1 cellular context compared by ENCODE assay signal in the genomic region with DNA sequence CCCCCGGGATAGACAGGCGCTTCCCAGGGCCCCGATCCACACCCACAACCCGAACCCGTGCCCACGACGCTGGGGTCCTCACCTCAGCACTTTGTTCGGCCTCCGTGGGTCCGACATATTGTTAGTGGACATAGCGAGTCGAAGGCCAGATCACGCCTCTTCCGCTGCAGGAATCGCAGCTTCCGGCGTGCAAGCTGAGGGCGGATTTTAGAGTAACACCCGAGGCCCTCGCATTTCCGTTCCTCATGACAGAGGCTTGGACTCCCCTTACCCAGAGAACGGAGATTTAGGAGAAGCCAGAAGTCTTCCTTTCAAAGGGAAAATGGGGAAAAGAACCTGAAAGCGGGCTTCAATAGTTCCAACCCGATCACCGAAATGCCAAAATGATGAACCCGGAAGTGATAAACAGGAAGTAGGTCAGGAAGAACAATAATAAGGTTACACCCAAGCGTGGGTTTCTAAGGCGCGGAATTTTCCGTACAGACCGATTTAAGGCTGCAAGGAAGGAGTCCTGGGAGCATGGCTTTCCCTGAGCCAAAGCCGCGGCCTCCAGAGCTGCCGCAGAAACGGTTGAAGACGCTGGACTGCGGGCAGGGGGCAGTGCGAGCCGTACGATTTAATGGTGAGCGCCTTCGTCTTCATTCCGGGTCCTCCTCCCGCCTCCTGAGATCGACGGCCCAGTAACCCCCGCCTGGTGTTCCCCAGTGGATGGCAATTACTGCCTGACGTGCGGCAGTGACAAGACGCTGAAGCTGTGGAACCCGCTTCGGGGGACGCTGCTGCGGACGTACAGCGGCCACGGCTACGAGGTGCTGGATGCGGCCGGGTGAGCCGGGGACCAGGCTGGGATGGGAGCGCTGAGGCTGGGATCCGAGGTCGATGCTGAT.
A peak's percentile ranks its signal among the peaks of the same experiment; 100 is the strongest.
TF ChIP-seq lines count a peak whose summit lies in the region.

No MANE protein-coding gene starts in this region.

TF ChIP-seq in K562, 482 proteins besides CTCF, POLR2A, EP300 and RAD21 (continued from another document and continues in another):
- TF ChIP-seq, protein P1, sequence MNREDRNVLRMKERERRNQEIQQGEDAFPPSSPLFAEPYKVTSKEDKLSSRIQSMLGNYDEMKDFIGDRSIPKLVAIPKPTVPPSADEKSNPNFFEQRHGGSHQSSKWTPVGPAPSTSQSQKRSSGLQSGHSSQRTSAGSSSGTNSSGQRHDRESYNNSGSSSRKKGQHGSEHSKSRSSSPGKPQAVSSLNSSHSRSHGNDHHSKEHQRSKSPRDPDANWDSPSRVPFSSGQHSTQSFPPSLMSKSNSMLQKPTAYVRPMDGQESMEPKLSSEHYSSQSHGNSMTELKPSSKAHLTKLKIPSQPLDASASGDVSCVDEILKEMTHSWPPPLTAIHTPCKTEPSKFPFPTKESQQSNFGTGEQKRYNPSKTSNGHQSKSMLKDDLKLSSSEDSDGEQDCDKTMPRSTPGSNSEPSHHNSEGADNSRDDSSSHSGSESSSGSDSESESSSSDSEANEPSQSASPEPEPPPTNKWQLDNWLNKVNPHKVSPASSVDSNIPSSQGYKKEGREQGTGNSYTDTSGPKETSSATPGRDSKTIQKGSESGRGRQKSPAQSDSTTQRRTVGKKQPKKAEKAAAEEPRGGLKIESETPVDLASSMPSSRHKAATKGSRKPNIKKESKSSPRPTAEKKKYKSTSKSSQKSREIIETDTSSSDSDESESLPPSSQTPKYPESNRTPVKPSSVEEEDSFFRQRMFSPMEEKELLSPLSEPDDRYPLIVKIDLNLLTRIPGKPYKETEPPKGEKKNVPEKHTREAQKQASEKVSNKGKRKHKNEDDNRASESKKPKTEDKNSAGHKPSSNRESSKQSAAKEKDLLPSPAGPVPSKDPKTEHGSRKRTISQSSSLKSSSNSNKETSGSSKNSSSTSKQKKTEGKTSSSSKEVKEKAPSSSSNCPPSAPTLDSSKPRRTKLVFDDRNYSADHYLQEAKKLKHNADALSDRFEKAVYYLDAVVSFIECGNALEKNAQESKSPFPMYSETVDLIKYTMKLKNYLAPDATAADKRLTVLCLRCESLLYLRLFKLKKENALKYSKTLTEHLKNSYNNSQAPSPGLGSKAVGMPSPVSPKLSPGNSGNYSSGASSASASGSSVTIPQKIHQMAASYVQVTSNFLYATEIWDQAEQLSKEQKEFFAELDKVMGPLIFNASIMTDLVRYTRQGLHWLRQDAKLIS (CRISPR knock-in tag; IDR thresholded peaks at IDR 0.05), result no peak; the same call in 1 of the 2 replicates
- no peak for TF ChIP-seq POU5F1 (IDR thresholded peaks at IDR 0.05; ENCODE audit: borderline replicate concordance, low read depth, low read length, partially characterized antibody)
- no peak for TF ChIP-seq NR4A1 (CRISPR knock-in tag; IDR thresholded peaks at IDR 0.05)
- no peak for TF ChIP-seq NR4A1 (tag; IDR thresholded peaks at IDR 0.05)
- TF ChIP-seq FOXK2 (conservative IDR thresholded peaks at IDR 0.05 in 1 of 2, IDR thresholded peaks at IDR 0.05 in 1 of 2; ENCODE audit: low read depth in 2 of 2), result peak; percentile 98 to 99
- TF ChIP-seq HNRNPLL (IDR thresholded peaks at IDR 0.05; ENCODE audit: low read depth, low read length, poor library complexity, severe bottlenecking), result no peak
- no peak for TF ChIP-seq TEAD1 (CRISPR knock-in tag; IDR thresholded peaks at IDR 0.05)
- TF ChIP-seq ZNF644 (tag; IDR thresholded peaks at IDR 0.05; ENCODE audit: low read depth), result 0 out of 2 replicates have a peak, but pooled peaks have one; percentile 45
- TF ChIP-seq SMC3 (conservative IDR thresholded peaks at IDR 0.05; ENCODE audit: insufficient read depth, low read depth, low read length), result no peak
- no peak for TF ChIP-seq CCNT2 (IDR thresholded peaks at IDR 0.05; ENCODE audit: borderline replicate concordance, extremely low read depth, insufficient read length, low read depth, low read length)
- peak; percentile 42; the same call in 1 of the 2 replicates for TF ChIP-seq TAL1 (IDR thresholded peaks at IDR 0.05)
- TF ChIP-seq, protein P2, sequence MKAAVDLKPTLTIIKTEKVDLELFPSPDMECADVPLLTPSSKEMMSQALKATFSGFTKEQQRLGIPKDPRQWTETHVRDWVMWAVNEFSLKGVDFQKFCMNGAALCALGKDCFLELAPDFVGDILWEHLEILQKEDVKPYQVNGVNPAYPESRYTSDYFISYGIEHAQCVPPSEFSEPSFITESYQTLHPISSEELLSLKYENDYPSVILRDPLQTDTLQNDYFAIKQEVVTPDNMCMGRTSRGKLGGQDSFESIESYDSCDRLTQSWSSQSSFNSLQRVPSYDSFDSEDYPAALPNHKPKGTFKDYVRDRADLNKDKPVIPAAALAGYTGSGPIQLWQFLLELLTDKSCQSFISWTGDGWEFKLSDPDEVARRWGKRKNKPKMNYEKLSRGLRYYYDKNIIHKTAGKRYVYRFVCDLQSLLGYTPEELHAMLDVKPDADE (conservative IDR thresholded peaks at IDR 0.05; ENCODE audit: control insufficient read depth, low read depth, low read length), result peak; percentile 66; the same call in 1 of the 2 replicates
- TF ChIP-seq ARHGAP35 (IDR thresholded peaks at IDR 0.05; ENCODE audit: partially characterized antibody), result no peak
- TF ChIP-seq, protein P3, sequence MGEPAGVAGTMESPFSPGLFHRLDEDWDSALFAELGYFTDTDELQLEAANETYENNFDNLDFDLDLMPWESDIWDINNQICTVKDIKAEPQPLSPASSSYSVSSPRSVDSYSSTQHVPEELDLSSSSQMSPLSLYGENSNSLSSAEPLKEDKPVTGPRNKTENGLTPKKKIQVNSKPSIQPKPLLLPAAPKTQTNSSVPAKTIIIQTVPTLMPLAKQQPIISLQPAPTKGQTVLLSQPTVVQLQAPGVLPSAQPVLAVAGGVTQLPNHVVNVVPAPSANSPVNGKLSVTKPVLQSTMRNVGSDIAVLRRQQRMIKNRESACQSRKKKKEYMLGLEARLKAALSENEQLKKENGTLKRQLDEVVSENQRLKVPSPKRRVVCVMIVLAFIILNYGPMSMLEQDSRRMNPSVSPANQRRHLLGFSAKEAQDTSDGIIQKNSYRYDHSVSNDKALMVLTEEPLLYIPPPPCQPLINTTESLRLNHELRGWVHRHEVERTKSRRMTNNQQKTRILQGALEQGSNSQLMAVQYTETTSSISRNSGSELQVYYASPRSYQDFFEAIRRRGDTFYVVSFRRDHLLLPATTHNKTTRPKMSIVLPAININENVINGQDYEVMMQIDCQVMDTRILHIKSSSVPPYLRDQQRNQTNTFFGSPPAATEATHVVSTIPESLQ (CRISPR knock-in tag; IDR thresholded peaks at IDR 0.05), result peak; percentile 51; the same call in 1 of the 2 replicates
- TF ChIP-seq HDAC2 (IDR thresholded peaks at IDR 0.05), result peak; percentile 94
- no peak; the same call in 1 of the 2 replicates for TF ChIP-seq ZNF263 (CRISPR knock-in tag; IDR thresholded peaks at IDR 0.05; ENCODE audit: borderline replicate concordance)
- TF ChIP-seq, protein P4, sequence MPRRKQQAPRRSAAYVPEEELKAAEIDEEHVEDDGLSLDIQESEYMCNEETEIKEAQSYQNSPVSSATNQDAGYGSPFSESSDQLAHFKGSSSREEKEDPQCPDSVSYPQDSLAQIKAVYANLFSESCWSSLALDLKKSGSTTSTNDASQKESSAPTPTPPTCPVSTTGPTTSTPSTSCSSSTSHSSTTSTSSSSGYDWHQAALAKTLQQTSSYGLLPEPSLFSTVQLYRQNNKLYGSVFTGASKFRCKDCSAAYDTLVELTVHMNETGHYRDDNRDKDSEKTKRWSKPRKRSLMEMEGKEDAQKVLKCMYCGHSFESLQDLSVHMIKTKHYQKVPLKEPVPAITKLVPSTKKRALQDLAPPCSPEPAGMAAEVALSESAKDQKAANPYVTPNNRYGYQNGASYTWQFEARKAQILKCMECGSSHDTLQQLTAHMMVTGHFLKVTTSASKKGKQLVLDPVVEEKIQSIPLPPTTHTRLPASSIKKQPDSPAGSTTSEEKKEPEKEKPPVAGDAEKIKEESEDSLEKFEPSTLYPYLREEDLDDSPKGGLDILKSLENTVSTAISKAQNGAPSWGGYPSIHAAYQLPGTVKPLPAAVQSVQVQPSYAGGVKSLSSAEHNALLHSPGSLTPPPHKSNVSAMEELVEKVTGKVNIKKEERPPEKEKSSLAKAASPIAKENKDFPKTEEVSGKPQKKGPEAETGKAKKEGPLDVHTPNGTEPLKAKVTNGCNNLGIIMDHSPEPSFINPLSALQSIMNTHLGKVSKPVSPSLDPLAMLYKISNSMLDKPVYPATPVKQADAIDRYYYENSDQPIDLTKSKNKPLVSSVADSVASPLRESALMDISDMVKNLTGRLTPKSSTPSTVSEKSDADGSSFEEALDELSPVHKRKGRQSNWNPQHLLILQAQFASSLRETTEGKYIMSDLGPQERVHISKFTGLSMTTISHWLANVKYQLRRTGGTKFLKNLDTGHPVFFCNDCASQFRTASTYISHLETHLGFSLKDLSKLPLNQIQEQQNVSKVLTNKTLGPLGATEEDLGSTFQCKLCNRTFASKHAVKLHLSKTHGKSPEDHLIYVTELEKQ (CRISPR knock-in tag; IDR thresholded peaks at IDR 0.05), result no peak
- TF ChIP-seq CTCFL (IDR thresholded peaks at IDR 0.05; ENCODE audit: borderline replicate concordance, insufficient read depth, low read depth, low read length, poor library complexity, severe bottlenecking), result no peak
- no peak for TF ChIP-seq ZNF507 (tag; conservative IDR thresholded peaks at IDR 0.05)
- TF ChIP-seq BCLAF1 (IDR thresholded peaks at IDR 0.05; ENCODE audit: borderline replicate concordance in 1 of 2, control insufficient read depth in 1 of 2, low read depth in 2 of 2, low read length in 1 of 2), result peak in 1 of 2 experiments; percentile 45; a peak in 1 of 4 replicates
- TF ChIP-seq ILF3 (IDR thresholded peaks at IDR 0.05; ENCODE audit: borderline replicate concordance), result 0 out of 2 replicates have a peak, but pooled peaks have one; percentile 16
- TF ChIP-seq, protein P5, sequence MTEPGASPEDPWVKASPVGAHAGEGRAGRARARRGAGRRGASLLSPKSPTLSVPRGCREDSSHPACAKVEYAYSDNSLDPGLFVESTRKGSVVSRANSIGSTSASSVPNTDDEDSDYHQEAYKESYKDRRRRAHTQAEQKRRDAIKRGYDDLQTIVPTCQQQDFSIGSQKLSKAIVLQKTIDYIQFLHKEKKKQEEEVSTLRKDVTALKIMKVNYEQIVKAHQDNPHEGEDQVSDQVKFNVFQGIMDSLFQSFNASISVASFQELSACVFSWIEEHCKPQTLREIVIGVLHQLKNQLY (CRISPR knock-in tag; conservative IDR thresholded peaks at IDR 0.05), result 0 out of 4 replicates have a peak, but pooled peaks of 1 of the 2 experiments have one; percentile 56
- 0 out of 2 replicates have a peak, but pooled peaks have one; percentile 12 for TF ChIP-seq PTBP1 (IDR thresholded peaks at IDR 0.05; ENCODE audit: low read depth, low read length)
- TF ChIP-seq, protein P6, sequence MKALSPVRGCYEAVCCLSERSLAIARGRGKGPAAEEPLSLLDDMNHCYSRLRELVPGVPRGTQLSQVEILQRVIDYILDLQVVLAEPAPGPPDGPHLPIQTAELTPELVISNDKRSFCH (CRISPR knock-in tag; IDR thresholded peaks at IDR 0.05), result no peak
- TF ChIP-seq, protein P6 (tag; IDR thresholded peaks at IDR 0.05), result peak; percentile 54; the same call in 1 of the 2 replicates
- no peak for TF ChIP-seq SMARCE1 (IDR thresholded peaks at IDR 0.05)
- no peak for TF ChIP-seq ZNF77 (CRISPR knock-in tag; IDR thresholded peaks at IDR 0.05)
